ENCODE assay signal across 14 cellular contexts in genomic region chr3:136984837-136985236, GRCh38. TPM values are rescaled to one million over a fixed set of nuclear protein-coding genes. Genes with fewer than 3 reads are reported as not detected.
DNase-seq lines count a peak whose midpoint lies in the region; ATAC-seq and TF ChIP-seq lines count a peak whose summit lies in the region.
"Had no signal": no experiment of that assay in that cellular context is flagged by ENCODE, and none has a peak within 500 bp of the region (broad histone marks: within the 10 kb centered on the region; RNA-seq: fewer than 3 reads in every experiment).

No MANE protein-coding gene starts in this region.

- H3K4me3 ChIP-seq in AG10803 (ENCODE audit: low read length) (no peak overlapping the region), esophagus (ENCODE audit: low read depth in 1 of 2, low read length in 2 of 2) (no peak overlapping the region), mucosa of descending colon (no peak overlapping the region), GM23338 (no peak overlapping the region)
- H3K4me3 ChIP-seq: spleen, uterus had no signal

- peaks cover 0 to 16% of the 10 kb centered on the region in 2 donors for H3K36me3 ChIP-seq in esophagus (ENCODE audit: control insufficient read depth in 2 of 2, insufficient read depth in 2 of 2, low read length in 1 of 2)
- no peaks in the 10 kb centered on the region for H3K36me3 ChIP-seq in mucosa of descending colon (ENCODE audit: low read depth)
- H3K36me3 ChIP-seq in GM23338 (ENCODE audit: insufficient read depth) = no peaks in the 10 kb centered on the region
- H3K36me3 ChIP-seq: spleen, uterus had no signal

- TF ChIP-seq CTCF in AG10803 (conservative IDR thresholded peaks at IDR 0.05; ENCODE audit: low read length) = no peak
- no peak for TF ChIP-seq CTCF in mucosa of descending colon (IDR thresholded peaks at IDR 0.05)
- TF ChIP-seq CTCF in GM23338 (conservative IDR thresholded peaks at IDR 0.05; ENCODE audit: low read depth in 2 of 2) = no peak

- H3K27me3 ChIP-seq in esophagus (ENCODE audit: control insufficient read depth in 1 of 2, insufficient read depth in 2 of 2, low read length in 2 of 2) (no peaks in the 10 kb centered on the region), GM23338 (ENCODE audit: insufficient read depth) (no peaks in the 10 kb centered on the region)
- H3K27me3 ChIP-seq: spleen, uterus had no signal

- DNase-seq in AG10803 (ENCODE audit: low read depth) (peak; percentile 52), LHCN-M2 (ENCODE audit: low read depth) (peak; percentile 80), mucosa of descending colon (peak; percentile 79 to 85 (median 81)), GM23338 (ENCODE audit: low spot score) (no peak)
- DNase-seq in activated T-helper 2 cell treated with anti-CD3 and anti-CD28 coated beads, Interferon-gamma antibody, Interleukin-2, Interleukin-4, amounts not matched to agents 10 μg/mL and 5 μg/mL and 100 μg/mL, durations not matched to agents 14 hours and 24 hours and 36 hours (ENCODE audit: low spot score) = no peak
- DNase-seq in activated effector memory CD4-positive, alpha-beta T cell treated with anti-CD3 and anti-CD28 coated beads, Interleukin-2, amount 50 U/mL, for 16 hours = no peak
- DNase-seq: KG1, NCI-H2107, OCI-M1, spleen, uterus had no signal

- H2AFZ ChIP-seq in GM23338 = no peak overlapping the region

- no peak overlapping the region for H3K4me2 ChIP-seq in GM23338

- H3K4me1 Mint-ChIP-seq in activated T-helper 2 cell treated with anti-CD3 and anti-CD28 coated beads, Interferon-gamma antibody, Interleukin-2, Interleukin-4, amounts not matched to agents 10 μg/mL and 5 μg/mL and 100 μg/mL, durations not matched to agents 14 hours and 24 hours and 36 hours (ENCODE audit: low read depth) = no peaks in the 10 kb centered on the region
- no peaks in the 10 kb centered on the region for H3K4me1 Mint-ChIP-seq in GM23338

- no peak overlapping the region for H3K27ac Mint-ChIP-seq in activated T-helper 2 cell treated with anti-CD3 and anti-CD28 coated beads, Interferon-gamma antibody, Interleukin-2, Interleukin-4, amounts not matched to agents 10 μg/mL and 5 μg/mL and 100 μg/mL, durations not matched to agents 14 hours and 24 hours and 36 hours
- no peak overlapping the region for H3K27ac Mint-ChIP-seq in GM23338
- H3K27ac Mint-ChIP-seq: activated naive CD8-positive, alpha-beta T cell had no signal

- H3K27ac ChIP-seq in esophagus (ENCODE audit: low read depth in 2 of 2, low read length in 1 of 2) = peak overlapping the region; percentile 62 to 72
- no peak overlapping the region for H3K27ac ChIP-seq in GM23338 (ENCODE audit: low read depth)
- H3K27ac ChIP-seq: spleen had no signal

- peak; percentile 97 for ATAC-seq in mucosa of descending colon
- ATAC-seq in GM21737 (IDR thresholded peaks at IDR 0.05; ENCODE audit: unreplicated experiment) = no peak
- ATAC-seq in GM23338 = no peak

- H3F3A ChIP-seq in GM23338 (replicated peaks; ENCODE audit: low read depth) = no peaks in the 10 kb centered on the region

- H4K20me1 ChIP-seq in GM23338 (replicated peaks; ENCODE audit: insufficient read depth) = no peaks in the 10 kb centered on the region

- no peaks in the 10 kb centered on the region for H3K9me3 ChIP-seq in esophagus (ENCODE audit: control insufficient read depth in 2 of 2, insufficient read depth in 1 of 2, low read depth in 1 of 2, low read length in 1 of 2)
- no peaks in the 10 kb centered on the region for H3K9me3 ChIP-seq in mucosa of descending colon
- H3K9me3 ChIP-seq: spleen, uterus had no signal

- H3K4me3 Mint-ChIP-seq in activated T-helper 2 cell treated with anti-CD3 and anti-CD28 coated beads, Interferon-gamma antibody, Interleukin-2, Interleukin-4, amounts not matched to agents 10 μg/mL and 5 μg/mL and 100 μg/mL, durations not matched to agents 14 hours and 24 hours and 36 hours (ENCODE audit: low read depth) = no peak overlapping the region
- no peak overlapping the region for H3K4me3 Mint-ChIP-seq in GM23338
- H3K4me3 Mint-ChIP-seq: activated naive CD8-positive, alpha-beta T cell had no signal

- peaks cover 0 to 1% of the 10 kb centered on the region in 2 donors for H3K4me1 ChIP-seq in esophagus (ENCODE audit: control insufficient read depth in 2 of 2, insufficient read depth in 2 of 2, low read length in 1 of 2)
- H3K4me1 ChIP-seq in mucosa of descending colon (ENCODE audit: low read depth) = peaks cover 13% of the 10 kb centered on the region
- H3K4me1 ChIP-seq in GM23338 (ENCODE audit: insufficient read depth) = no peaks in the 10 kb centered on the region
- H3K4me1 ChIP-seq: spleen, uterus had no signal

- no peaks in the 10 kb centered on the region for H3K36me3 Mint-ChIP-seq in activated T-helper 2 cell treated with anti-CD3 and anti-CD28 coated beads, Interferon-gamma antibody, Interleukin-2, Interleukin-4, amounts not matched to agents 10 μg/mL and 5 μg/mL and 100 μg/mL, durations not matched to agents 14 hours and 24 hours and 36 hours (ENCODE audit: low read depth)
- H3K36me3 Mint-ChIP-seq in GM23338 (ENCODE audit: low read depth) = peaks cover 23% of the 10 kb centered on the region

- H3K9me2 ChIP-seq in GM23338 (ENCODE audit: insufficient read depth) = no peaks in the 10 kb centered on the region

- H3K9me3 Mint-ChIP-seq in activated T-helper 2 cell treated with anti-CD3 and anti-CD28 coated beads, Interferon-gamma antibody, Interleukin-2, Interleukin-4, amounts not matched to agents 10 μg/mL and 5 μg/mL and 100 μg/mL, durations not matched to agents 14 hours and 24 hours and 36 hours = no peaks in the 10 kb centered on the region
- H3K9me3 Mint-ChIP-seq in GM23338 = peaks cover 21% of the 10 kb centered on the region

- H3K79me2 ChIP-seq in GM23338 (replicated peaks; ENCODE audit: insufficient read depth) = no peaks in the 10 kb centered on the region

- WGBS in esophagus, 2 donors = 30 to 43% methylated on average over 3 of the region's 3 CpGs

- intact Hi-C loops in mucosa of descending colon (cut with DNase I, micrococcal nuclease) = no loop called here
- intact Hi-C loops in activated T-helper 2 cell treated with anti-CD3 and anti-CD28 coated beads, Interferon-gamma antibody, Interleukin-2, Interleukin-4, amounts not matched to agents 10 μg/mL and 5 μg/mL and 100 μg/mL, durations not matched to agents 14 hours and 24 hours and 36 hours (cut with micrococcal nuclease) = no loop called here

- H3K27me3 Mint-ChIP-seq in activated T-helper 2 cell treated with anti-CD3 and anti-CD28 coated beads, Interferon-gamma antibody, Interleukin-2, Interleukin-4, amounts not matched to agents 10 μg/mL and 5 μg/mL and 100 μg/mL, durations not matched to agents 14 hours and 24 hours and 36 hours (ENCODE audit: low read depth) = no peaks in the 10 kb centered on the region
- H3K27me3 Mint-ChIP-seq in GM23338 (ENCODE audit: insufficient read depth, low read depth, poor library complexity) = peaks cover 6% of the 10 kb centered on the region
- H3K27me3 Mint-ChIP-seq: activated naive CD8-positive, alpha-beta T cell had no signal

TF ChIP-seq in GM23338, 12 proteins besides CTCF, POLR2A, EP300 and RAD21 (continues in another document):
- no peak for TF ChIP-seq ZNF114 (CRISPR knock-in tag; IDR thresholded peaks at IDR 0.05)
- TF ChIP-seq EZH2phosphoT487 (IDR thresholded peaks at IDR 0.05; ENCODE audit: unreplicated experiment) = no peak
- TF ChIP-seq POLR2AphosphoS5 (IDR thresholded peaks at IDR 0.05; ENCODE audit: low read depth) = no peak

RNA-seq across cellular contexts. Expression of gene IL20RB, which starts 27.1 kb away (rescaled TPM):
- total RNA-seq in LHCN-M2 (2014; rRNA removed) (0.57 and 2.2 TPM in 2 replicates), mucosa of descending colon (1 to 10 TPM in 2 of 3 donors, under 1 TPM in 1; 0.60 to 1.7 (median 1.2) TPM)
- polyA plus RNA-seq in LHCN-M2 (2012) = 0.64 TPM
- polyA plus RNA-seq in esophagus (10 to 100 TPM; 83.2 to 85.1 TPM), GM23338 (2016; fragmentation: Nextera tagmentation; extraction: Ambion mirVana) (1.7 TPM in 2 replicates)
- total RNA-seq in activated T-helper 2 cell treated with anti-CD3 and anti-CD28 coated beads, Interferon-gamma antibody, Interleukin-2, Interleukin-4, amounts not matched to agents 10 μg/mL and 5 μg/mL and 100 μg/mL, durations not matched to agents 14 hours and 24 hours and 36 hours = 1.3 TPM in 2 replicates
- total RNA-seq in GM23338 (2014; rRNA removed; shearing (Covaris generic)) = 2.1 and 4.6 TPM in 2 replicates

Comparison
In these comparisons a context has a peak if more than half of its experiments do, and no peak if none do; other contexts are left out.
1. DNase-seq: peak in AG10803 (single experiment), LHCN-M2 (single experiment) and mucosa of descending colon (3 of 3); none in activated T-helper 2 cell treated with anti-CD3 and anti-CD28 coated beads, Interferon-gamma antibody, Interleukin-2, Interleukin-4, amounts not matched to agents 10 μg/mL and 5 μg/mL and 100 μg/mL, durations not matched to agents 14 hours and 24 hours and 36 hours (single experiment), activated effector memory CD4-positive, alpha-beta T cell treated with anti-CD3 and anti-CD28 coated beads, Interleukin-2, amount 50 U/mL, for 16 hours (single experiment) and GM23338 (single experiment).